39 cellular contexts compared by ENCODE assay signal in the genomic region with DNA sequence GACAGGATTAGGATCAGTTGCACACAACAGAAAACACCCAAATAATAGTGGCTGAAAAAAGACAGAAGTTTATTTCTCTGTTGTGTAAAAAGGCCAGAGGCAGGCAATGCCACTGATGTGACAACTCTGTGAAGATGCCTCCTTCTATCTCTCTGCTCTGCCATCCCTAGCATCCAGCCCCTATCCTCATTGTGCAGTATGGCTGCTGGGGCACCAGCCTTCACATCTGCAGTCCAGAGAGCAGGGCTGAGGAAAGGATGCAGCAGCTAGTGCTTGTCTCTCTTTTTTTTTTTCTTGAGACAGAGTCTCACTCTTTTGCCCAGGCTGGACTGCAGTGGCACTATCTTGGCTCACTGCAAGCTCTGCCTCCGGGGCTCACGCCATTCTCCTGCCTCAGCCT. TPM values are rescaled to one million over a fixed set of nuclear protein-coding genes. Genes with fewer than 3 reads are reported as not detected.
"Had no signal": no experiment of that assay in that cellular context is flagged by ENCODE, and none has a peak within 500 bp of the region (broad histone marks: within the 10 kb centered on the region; RNA-seq: fewer than 3 reads in every experiment).

No MANE protein-coding gene starts in this region.

- H3K4me1 ChIP-seq: adrenal gland, breast epithelium had no signal

- H3K4me1 Mint-ChIP-seq: brain had no signal

- H3K27ac ChIP-seq: adrenal gland, ascending aorta, body of pancreas, brain microvascular endothelial cell, breast epithelium, cardiac muscle cell had no signal

- DNase-seq: activated effector memory CD4-positive, alpha-beta T cell treated with anti-CD3 and anti-CD28 coated beads, Interleukin-2, amount 50 U/mL, for 16 hours; activated effector memory CD4-positive, alpha-beta T cell treated with Interleukin-2 at 50 U/mL for 16 hours; activated gamma-delta T cell; activated gamma-delta T cell treated with Interleukin-2 at 50 U/mL for 16 hours; activated naive CD4-positive, alpha-beta T cell; activated naive CD4-positive, alpha-beta T cell treated with anti-CD3 and anti-CD28 coated beads for 36 hours; activated naive CD4-positive, alpha-beta T cell treated with anti-CD3 and anti-CD28 coated beads, Interleukin-2, amount 10 ng/mL, durations not matched to agents 7 days and 5 days; activated naive CD4-positive, alpha-beta T cell treated with anti-CD3 and anti-CD28 coated beads, Interleukin-2, amount 50 U/mL, for 16 hours; activated naive CD4-positive, alpha-beta T cell treated with Interleukin-2 at 50 U/mL for 16 hours; activated naive CD8-positive, alpha-beta T cell treated with anti-CD3 and anti-CD28 coated beads for 36 hours; activated naive CD8-positive, alpha-beta T cell treated with anti-CD3 and anti-CD28 coated beads, Interleukin-2, amount 10 ng/mL, durations not matched to agents 7 days and 5 days; activated naive CD8-positive, alpha-beta T cell treated with anti-CD3 and anti-CD28 coated beads, Interleukin-2, amount 50 U/mL, for 24 hours; activated T-cell treated with anti-CD3 and anti-CD28 coated beads, Interleukin-2, amount 50 U/mL, for 24 hours; activated T-cell treated with anti-CD3 and anti-CD28 coated beads, Interleukin-2, amount 50 U/mL, for 4 hours; activated T-cell treated with anti-CD3 and anti-CD28 coated beads, Interleukin-2, amount 50 U/mL, for 48 hours; activated T-cell treated with anti-CD3 and anti-CD28 coated beads, Interleukin-2, amount 50 U/mL, for 72 hours; adrenal gland; amniotic stem cell; amygdala; anterior cingulate cortex; body of pancreas; brain microvascular endothelial cell; caudate nucleus; central memory CD4-positive, alpha-beta T cell; cerebellar nuclear complex had no signal

- ATAC-seq: activated naive CD4-positive, alpha-beta T cell treated with anti-CD3 and anti-CD28 coated beads, Interleukin-2, amount 50 U/mL, for 72 hours; activated naive CD8-positive, alpha-beta T cell treated with anti-CD3 and anti-CD28 coated beads, Interleukin-2, amount 50 U/mL, for 24 hours; activated T-cell treated with anti-CD3 and anti-CD28 coated beads, Interleukin-2, amount 50 U/mL, for 4 hours; activated T-cell treated with anti-CD3 and anti-CD28 coated beads, Interleukin-2, amount 50 U/mL, for 72 hours; activated T-helper 17 cell treated with anti-CD3 and anti-CD28 coated beads, Interleukin-2, amount 50 U/mL, for 72 hours; body of pancreas had no signal

- H3K27ac Mint-ChIP-seq: activated naive CD4-positive, alpha-beta T cell treated with anti-CD3 and anti-CD28 coated beads for 36 hours; activated naive CD4-positive, alpha-beta T cell treated with anti-CD3 and anti-CD28 coated beads, Interleukin-2, amount 10 ng/mL, durations not matched to agents 7 days and 5 days; activated naive CD4-positive, alpha-beta T cell treated with anti-CD3 and anti-CD28 coated beads, Interleukin-2, amount 50 U/mL, for 72 hours; activated naive CD8-positive, alpha-beta T cell; activated naive CD8-positive, alpha-beta T cell treated with anti-CD3 and anti-CD28 coated beads for 36 hours; activated naive CD8-positive, alpha-beta T cell treated with anti-CD3 and anti-CD28 coated beads, Interleukin-2, amount 10 ng/mL, durations not matched to agents 7 days and 5 days; activated naive CD8-positive, alpha-beta T cell treated with anti-CD3 and anti-CD28 coated beads, Interleukin-2, amount 50 U/mL, for 24 hours; activated T-cell treated with anti-CD3 and anti-CD28 coated beads, Interleukin-2, amount 50 U/mL, for 24 hours; activated T-cell treated with anti-CD3 and anti-CD28 coated beads, Interleukin-2, amount 50 U/mL, for 72 hours; activated T-helper 1 cell treated with anti-CD3 and anti-CD28 coated beads, Interleukin-12 subunit alpha, Interleukin-12 subunit beta, Interleukin-2, Interleukin-4 antibody, amounts not matched to agents 30 ng/mL and 10 ng/mL and 1 ng/mL, durations not matched to agents 14 hours and 24 hours and 36 hours; activated T-helper 2 cell treated with anti-CD3 and anti-CD28 coated beads, Interferon-gamma antibody, Interleukin-2, Interleukin-4, amounts not matched to agents 10 μg/mL and 5 μg/mL and 100 μg/mL, durations not matched to agents 14 hours and 24 hours and 36 hours; brain had no signal

- H3K27me3 Mint-ChIP-seq: activated naive CD4-positive, alpha-beta T cell treated with anti-CD3 and anti-CD28 coated beads, Interleukin-2, amount 10 ng/mL, durations not matched to agents 7 days and 5 days; activated naive CD4-positive, alpha-beta T cell treated with anti-CD3 and anti-CD28 coated beads, Interleukin-2, amount 50 U/mL, for 24 hours; activated naive CD8-positive, alpha-beta T cell; activated naive CD8-positive, alpha-beta T cell treated with anti-CD3 and anti-CD28 coated beads for 36 hours; activated naive CD8-positive, alpha-beta T cell treated with anti-CD3 and anti-CD28 coated beads, Interleukin-2, amount 10 ng/mL, durations not matched to agents 7 days and 5 days; activated naive CD8-positive, alpha-beta T cell treated with anti-CD3 and anti-CD28 coated beads, Interleukin-2, amount 50 U/mL, for 24 hours; activated T-cell treated with anti-CD3 and anti-CD28 coated beads, Interleukin-2, amount 50 U/mL, for 24 hours; activated T-helper 17 cell treated with anti-CD3 and anti-CD28 coated beads, Interleukin-2, amount 50 U/mL, for 72 hours; central memory CD8-positive, alpha-beta T cell had no signal

- H3K36me3 Mint-ChIP-seq: activated naive CD8-positive, alpha-beta T cell; brain had no signal

- H3K9me3 ChIP-seq: adrenal gland, ascending aorta, body of pancreas, breast epithelium had no signal

- H3K4me3 ChIP-seq: adrenal gland, ascending aorta, body of pancreas, breast epithelium, cardiac muscle cell had no signal

- H3K4me3 Mint-ChIP-seq: activated naive CD4-positive, alpha-beta T cell treated with anti-CD3 and anti-CD28 coated beads for 36 hours; activated naive CD4-positive, alpha-beta T cell treated with anti-CD3 and anti-CD28 coated beads, Interleukin-2, amount 10 ng/mL, durations not matched to agents 7 days and 5 days; activated naive CD4-positive, alpha-beta T cell treated with anti-CD3 and anti-CD28 coated beads, Interleukin-2, amount 50 U/mL, for 24 hours; activated naive CD8-positive, alpha-beta T cell; activated naive CD8-positive, alpha-beta T cell treated with anti-CD3 and anti-CD28 coated beads for 36 hours; activated naive CD8-positive, alpha-beta T cell treated with anti-CD3 and anti-CD28 coated beads, Interleukin-2, amount 10 ng/mL, durations not matched to agents 7 days and 5 days; activated naive CD8-positive, alpha-beta T cell treated with anti-CD3 and anti-CD28 coated beads, Interleukin-2, amount 50 U/mL, for 24 hours; activated T-cell treated with anti-CD3 and anti-CD28 coated beads, Interleukin-2, amount 50 U/mL, for 24 hours; activated T-cell treated with anti-CD3 and anti-CD28 coated beads, Interleukin-2, amount 50 U/mL, for 4 hours; activated T-cell treated with anti-CD3 and anti-CD28 coated beads, Interleukin-2, amount 50 U/mL, for 72 hours; activated T-helper 1 cell treated with anti-CD3 and anti-CD28 coated beads, Interleukin-12 subunit alpha, Interleukin-12 subunit beta, Interleukin-2, Interleukin-4 antibody, amounts not matched to agents 30 ng/mL and 10 ng/mL and 1 ng/mL, durations not matched to agents 14 hours and 24 hours and 36 hours; activated T-helper 17 cell treated with anti-CD3 and anti-CD28 coated beads, Interleukin-2, amount 50 U/mL, for 72 hours; brain; central memory CD8-positive, alpha-beta T cell had no signal

- H3K9me3 Mint-ChIP-seq: activated naive CD4-positive, alpha-beta T cell treated with anti-CD3 and anti-CD28 coated beads, Interleukin-2, amount 50 U/mL, for 24 hours; activated naive CD8-positive, alpha-beta T cell treated with anti-CD3 and anti-CD28 coated beads, Interleukin-2, amount 50 U/mL, for 24 hours; activated T-cell treated with anti-CD3 and anti-CD28 coated beads, Interleukin-2, amount 50 U/mL, for 24 hours; activated T-cell treated with anti-CD3 and anti-CD28 coated beads, Interleukin-2, amount 50 U/mL, for 4 hours; activated T-helper 17 cell treated with anti-CD3 and anti-CD28 coated beads, Interleukin-2, amount 50 U/mL, for 72 hours; activated T-helper 2 cell treated with anti-CD3 and anti-CD28 coated beads, Interferon-gamma antibody, Interleukin-2, Interleukin-4, amounts not matched to agents 10 μg/mL and 5 μg/mL and 100 μg/mL, durations not matched to agents 14 hours and 24 hours and 36 hours; central memory CD8-positive, alpha-beta T cell had no signal

- H3K27me3 ChIP-seq: adrenal gland, ascending aorta, body of pancreas, brain microvascular endothelial cell, breast epithelium, cardiac muscle cell had no signal

- H3K36me3 ChIP-seq: adrenal gland, ascending aorta, brain microvascular endothelial cell, breast epithelium, cardiac muscle cell had no signal

- FAIRE-seq: astrocyte, bronchial epithelial cell had no signal

RNA-seq across cellular contexts. Expression of a gene that starts 57.3 kb away (rescaled TPM):
- total RNA-seq: activated naive CD4-positive, alpha-beta T cell treated with anti-CD3 and anti-CD28 coated beads for 36 hours; activated naive CD4-positive, alpha-beta T cell treated with anti-CD3 and anti-CD28 coated beads, Interleukin-2, amount 50 U/mL, for 72 hours; activated naive CD8-positive, alpha-beta T cell treated with anti-CD3 and anti-CD28 coated beads for 36 hours; activated naive CD8-positive, alpha-beta T cell treated with anti-CD3 and anti-CD28 coated beads, Interleukin-2, amount 10 ng/mL, durations not matched to agents 7 days and 5 days; activated T-cell treated with anti-CD3 and anti-CD28 coated beads, Interleukin-2, amount 50 U/mL, for 72 hours; activated T-helper 1 cell treated with anti-CD3 and anti-CD28 coated beads, Interleukin-12 subunit alpha, Interleukin-12 subunit beta, Interleukin-2, Interleukin-4 antibody, amounts not matched to agents 30 ng/mL and 10 ng/mL and 1 ng/mL, durations not matched to agents 14 hours and 24 hours and 36 hours; activated T-helper 17 cell treated with anti-CD3 and anti-CD28 coated beads, Interleukin-2, amount 50 U/mL, for 72 hours; activated T-helper 2 cell treated with anti-CD3 and anti-CD28 coated beads, Interferon-gamma antibody, Interleukin-2, Interleukin-4, amounts not matched to agents 10 μg/mL and 5 μg/mL and 100 μg/mL, durations not matched to agents 14 hours and 24 hours and 36 hours; astrocyte; bronchial epithelial cell; cardiac muscle cell; cerebellum had no signal
